1 cellular context compared by ENCODE assay signal in genomic region chr13:97975851-97976550, GRCh38.
A peak's percentile ranks its signal among the peaks of the same experiment; 100 is the strongest.
TF ChIP-seq lines count a peak whose summit lies in the region.

No MANE protein-coding gene starts in this region.

TF ChIP-seq in K562, 482 proteins besides CTCF, POLR2A, EP300 and RAD21 (continued from another document and continues in another):
- peak; percentile 47 for TF ChIP-seq EP400 (IDR thresholded peaks at IDR 0.05)
- TF ChIP-seq FOSL1 (tag; conservative IDR thresholded peaks at IDR 0.05), result peak; percentile 61
- peak; percentile 2 for TF ChIP-seq NFYB (IDR thresholded peaks at IDR 0.05; ENCODE audit: extremely low read depth, insufficient read length)
- TF ChIP-seq SPI1 (IDR thresholded peaks at IDR 0.05; ENCODE audit: borderline replicate concordance, low read depth, low read length), result no peak
- TF ChIP-seq MTA1 (IDR thresholded peaks at IDR 0.05; ENCODE audit: borderline replicate concordance), result 0 out of 2 replicates have a peak, but pooled peaks have one; percentile 69
- no peak for TF ChIP-seq MYBL2 (IDR thresholded peaks at IDR 0.05; ENCODE audit: low read depth)
- TF ChIP-seq MYBL2 (CRISPR knock-in tag; IDR thresholded peaks at IDR 0.05; ENCODE audit: borderline replicate concordance), result no peak
- peak; percentile 27 for TF ChIP-seq CCNT2 (IDR thresholded peaks at IDR 0.05; ENCODE audit: borderline replicate concordance, extremely low read depth, insufficient read length, low read depth, low read length)
- no peak for TF ChIP-seq ZFP30 (CRISPR knock-in tag; IDR thresholded peaks at IDR 0.05; ENCODE audit: borderline replicate concordance)
- no peak for TF ChIP-seq NR2C2 (CRISPR knock-in tag; IDR thresholded peaks at IDR 0.05)
- peak; percentile 98; the same call in 1 of the 2 replicates for TF ChIP-seq NR2C2 (tag; IDR thresholded peaks at IDR 0.05)
- TF ChIP-seq ZHX1 (conservative IDR thresholded peaks at IDR 0.05; ENCODE audit: low read length), result no peak
- TF ChIP-seq ZNF449 (CRISPR knock-in tag; IDR thresholded peaks at IDR 0.05), result no peak
- TF ChIP-seq ZFX (CRISPR knock-in tag; IDR thresholded peaks at IDR 0.05), result peak; percentile 92
- 0 out of 2 replicates have a peak, but pooled peaks have one; percentile 35 for TF ChIP-seq ARID4B (CRISPR knock-in tag; IDR thresholded peaks at IDR 0.05)
- TF ChIP-seq ILK (tag; IDR thresholded peaks at IDR 0.05; ENCODE audit: borderline replicate concordance, low read depth), result no peak
- no peak for TF ChIP-seq IFI16 (CRISPR knock-in tag; IDR thresholded peaks at IDR 0.05)
- TF ChIP-seq ZNF384 (IDR thresholded peaks at IDR 0.05; ENCODE audit: low read depth, low read length), result no peak
- peak in 1 of 2 experiments; percentile 75; a peak in 2 of 4 replicates for TF ChIP-seq NRF1 (conservative IDR thresholded peaks at IDR 0.05 in 1 of 2, IDR thresholded peaks at IDR 0.05 in 1 of 2)
- peak; percentile 33; the same call in 1 of the 2 replicates for TF ChIP-seq ZBTB1 (CRISPR knock-in tag; IDR thresholded peaks at IDR 0.05; ENCODE audit: borderline replicate concordance, low read depth)
- no peak for TF ChIP-seq ZNF717 (CRISPR knock-in tag; IDR thresholded peaks at IDR 0.05)
- no peak for TF ChIP-seq MGA (IDR thresholded peaks at IDR 0.05)
- no peak for TF ChIP-seq PML (IDR thresholded peaks at IDR 0.05; ENCODE audit: low read length)
- TF ChIP-seq SAFB2 (IDR thresholded peaks at IDR 0.05; ENCODE audit: borderline replicate concordance, low read depth, low read length, severe bottlenecking), result no peak
- no peak for TF ChIP-seq MEF2D (tag; conservative IDR thresholded peaks at IDR 0.05; ENCODE audit: low read depth)
- TF ChIP-seq NONO (IDR thresholded peaks at IDR 0.05; ENCODE audit: low read depth in 2 of 2, low read length in 1 of 2), result peak; percentile 31 to 71; a peak in 3 of 4 replicates
- peak; percentile 78; the same call in 1 of the 2 replicates for TF ChIP-seq PHF8 (IDR thresholded peaks at IDR 0.05; ENCODE audit: borderline replicate concordance, low read length)
- TF ChIP-seq ETS1 (conservative IDR thresholded peaks at IDR 0.05; ENCODE audit: control insufficient read depth, low read depth, low read length), result 0 out of 2 replicates have a peak, but pooled peaks have one; percentile 11
- peak; percentile 97 for TF ChIP-seq ZBTB7A (IDR thresholded peaks at IDR 0.05; ENCODE audit: borderline replicate concordance, control insufficient read depth, low read depth, low read length)
- peak; percentile 76 for TF ChIP-seq ESRRA (IDR thresholded peaks at IDR 0.05; ENCODE audit: borderline replicate concordance, low read depth)
- peak; percentile 46; the same call in 1 of the 2 replicates for TF ChIP-seq TFAP4 (CRISPR knock-in tag; IDR thresholded peaks at IDR 0.05; ENCODE audit: borderline replicate concordance)
- no peak for TF ChIP-seq ZNF324 (CRISPR knock-in tag; IDR thresholded peaks at IDR 0.05)
- TF ChIP-seq POLR2B (IDR thresholded peaks at IDR 0.05; ENCODE audit: low read depth, partially characterized antibody), result peak; percentile 55
